Comparison of ENCODE assay signal across 14 cellular contexts in the genomic region with DNA sequence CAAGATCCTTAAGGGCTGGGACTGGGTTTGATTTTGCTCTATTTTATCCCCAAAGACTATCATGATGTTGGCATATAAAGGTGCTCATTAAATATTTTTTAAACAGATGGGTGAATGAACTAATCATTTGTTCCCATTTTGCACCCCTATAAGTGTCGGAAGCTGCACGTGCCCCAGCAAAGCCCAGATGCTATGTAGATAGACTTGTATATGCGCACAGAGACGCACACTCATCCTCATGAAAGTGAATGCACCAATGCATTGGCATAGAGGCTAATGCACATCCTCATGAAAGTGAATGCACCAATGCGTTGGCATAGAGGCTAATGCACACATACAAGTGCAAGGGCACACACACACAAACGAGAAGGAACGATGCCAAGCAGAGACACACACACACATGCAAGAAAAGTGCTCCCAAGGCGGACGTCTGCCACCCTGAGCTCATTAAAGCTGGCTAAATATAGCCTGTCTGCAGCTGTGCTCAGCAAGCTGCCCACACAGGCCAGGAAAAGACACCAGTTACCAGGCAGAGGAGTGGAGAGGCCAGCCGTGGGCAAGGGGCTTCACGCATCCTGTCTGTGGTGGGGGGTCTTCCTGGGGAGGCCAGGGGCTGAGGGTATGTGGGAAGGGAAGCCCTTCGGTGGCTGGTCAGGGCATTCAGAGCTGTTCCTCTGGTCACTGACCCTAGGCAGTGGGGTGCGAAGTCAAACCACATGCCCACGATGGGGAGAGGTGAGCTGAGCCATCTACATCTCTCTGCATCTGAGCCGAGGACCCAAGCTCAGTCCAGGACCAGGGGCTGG. TPM values are rescaled to one million over a fixed set of nuclear protein-coding genes. Genes with fewer than 3 reads are reported as not detected.
DNase-seq lines count a peak whose midpoint lies in the region; ATAC-seq, FAIRE-seq and TF ChIP-seq lines count a peak whose summit lies in the region.
"Had no signal": no experiment of that assay in that cellular context is flagged by ENCODE, and none has a peak within 500 bp of the region (broad histone marks: within the 10 kb centered on the region; RNA-seq: fewer than 3 reads in every experiment).

No MANE protein-coding gene starts in this region.

- DNase-seq in activated T-cell treated with anti-CD3 and anti-CD28 coated beads, Interleukin-2, amount 50 U/mL, for 72 hours, result no peak
- DNase-seq in activated T-cell treated with anti-CD3 and anti-CD28 coated beads for 4 hours (no peak), T-cell (peak in 1 of 34 experiments; percentile 15), GM12892 (ENCODE audit: insufficient read length) (no peak), NCI-H1092 treated with DMSO at 0.1 percent for 48 hours (lab: John Stamatoyannopoulos, UW) (no peak), body of pancreas (no peak)
- no peak for DNase-seq in stimulated activated naive B cell treated with anti-CD40 and anti-IgM and Interleukin-4, amounts not matched to agents 10 μg/mL and 1 μg/mL and 100 μg/mL, for 72 hours
- DNase-seq: foreskin melanocyte, NCI-H146, PC-3 had no signal

- ATAC-seq in activated T-cell treated with anti-CD3 and anti-CD28 coated beads, Interleukin-2, amount 50 U/mL, for 72 hours (replicated peaks in 1 of 2), result no peak
- no peak for ATAC-seq in T-cell (replicated peaks in 1 of 4)
- ATAC-seq in stimulated activated naive B cell treated with anti-CD40 and anti-IgM and Interleukin-4, amounts not matched to agents 10 μg/mL and 1 μg/mL and 100 μg/mL, for 72 hours (replicated peaks), result peak; percentile 64 to 76
- no peak for ATAC-seq in body of pancreas
- ATAC-seq: PC-3 had no signal

- no peak for TF ChIP-seq POLR2A in GM12892 (IDR thresholded peaks at IDR 0.05; ENCODE audit: low read depth, low read length)
- no peak for TF ChIP-seq POLR2A in body of pancreas (IDR thresholded peaks at IDR 0.05)

- H3K27me3 ChIP-seq in iPS-15b (ENCODE audit: control insufficient read depth, insufficient read depth, low read length) (peaks cover 5% of the 10 kb centered on the region), body of pancreas (no peaks in the 10 kb centered on the region)
- H3K27me3 ChIP-seq: right lobe of liver had no signal

- POLR2A ChIA-PET in T-cell (lab: Charles Lee), result no interaction called here

- H3K4me1 ChIP-seq in iPS-15b (ENCODE audit: control insufficient read depth, insufficient read depth, low read length) (peaks cover 10% of the 10 kb centered on the region), body of pancreas (no peaks in the 10 kb centered on the region)
- H3K4me1 ChIP-seq: right lobe of liver had no signal

- intact Hi-C loops in body of pancreas (cut with DNase I), result no loop called here

- H3K4me3 ChIP-seq in iPS-15b (ENCODE audit: low read depth, low read length) (peak overlapping the region; percentile 42), body of pancreas (no peak overlapping the region)
- H3K4me3 ChIP-seq: lung, right lobe of liver had no signal

- no peaks in the 10 kb centered on the region for H3K36me3 ChIP-seq in iPS-15b (ENCODE audit: control insufficient read depth, insufficient read depth, low read length)
- H3K36me3 ChIP-seq in body of pancreas (replicated peaks in 1 of 2; ENCODE audit: insufficient read depth in 1 of 2, low read depth in 2 of 2), result no peaks in the 10 kb centered on the region
- H3K36me3 ChIP-seq: right lobe of liver had no signal

- no peaks in the 10 kb centered on the region for H3K9me3 Mint-ChIP-seq in activated T-cell treated with anti-CD3 and anti-CD28 coated beads, Interleukin-2, amount 50 U/mL, for 72 hours
- no peaks in the 10 kb centered on the region for H3K9me3 Mint-ChIP-seq in T-cell
- no peaks in the 10 kb centered on the region for H3K9me3 Mint-ChIP-seq in stimulated activated naive B cell treated with anti-CD40 and anti-IgM and Interleukin-4, amounts not matched to agents 10 μg/mL and 1 μg/mL and 100 μg/mL, for 72 hours
- H3K9me3 Mint-ChIP-seq: activated T-helper 2 cell treated with anti-CD3 and anti-CD28 coated beads, Interferon-gamma antibody, Interleukin-2, Interleukin-4, amounts not matched to agents 10 μg/mL and 5 μg/mL and 100 μg/mL, durations not matched to agents 14 hours and 24 hours and 36 hours had no signal

- H3K4me1 Mint-ChIP-seq in activated T-cell treated with anti-CD3 and anti-CD28 coated beads, Interleukin-2, amount 50 U/mL, for 72 hours (ENCODE audit: low read depth), result peaks cover 20% of the 10 kb centered on the region
- H3K4me1 Mint-ChIP-seq in T-cell, result peaks cover 18 to 22% (median 20%) of the 10 kb centered on the region in 3 donors
- peaks cover 22 to 28% of the 10 kb centered on the region in 2 donors for H3K4me1 Mint-ChIP-seq in stimulated activated naive B cell treated with anti-CD40 and anti-IgM and Interleukin-4, amounts not matched to agents 10 μg/mL and 1 μg/mL and 100 μg/mL, for 72 hours

- peak overlapping the region; percentile 43 for H3K27ac Mint-ChIP-seq in activated T-cell treated with anti-CD3 and anti-CD28 coated beads, Interleukin-2, amount 50 U/mL, for 72 hours
- H3K27ac Mint-ChIP-seq in T-cell, result no peak overlapping the region
- peak overlapping the region; percentile 37 for H3K27ac Mint-ChIP-seq in stimulated activated naive B cell treated with anti-CD40 and anti-IgM and Interleukin-4, amounts not matched to agents 10 μg/mL and 1 μg/mL and 100 μg/mL, for 72 hours
- H3K27ac Mint-ChIP-seq: activated T-helper 2 cell treated with anti-CD3 and anti-CD28 coated beads, Interferon-gamma antibody, Interleukin-2, Interleukin-4, amounts not matched to agents 10 μg/mL and 5 μg/mL and 100 μg/mL, durations not matched to agents 14 hours and 24 hours and 36 hours had no signal

- H3K4me3 Mint-ChIP-seq in activated T-cell treated with anti-CD3 and anti-CD28 coated beads, Interleukin-2, amount 50 U/mL, for 72 hours, result peak overlapping the region; percentile 5 to 68
- peak overlapping the region in 2 of 3 donors; percentile 34 to 70 for H3K4me3 Mint-ChIP-seq in T-cell
- peak overlapping the region; percentile 30 to 60 for H3K4me3 Mint-ChIP-seq in stimulated activated naive B cell treated with anti-CD40 and anti-IgM and Interleukin-4, amounts not matched to agents 10 μg/mL and 1 μg/mL and 100 μg/mL, for 72 hours

- FAIRE-seq in GM12892 (lab: Jason Lieb, UNC), result no peak

- no peaks in the 10 kb centered on the region for H3K27me3 Mint-ChIP-seq in activated T-cell treated with anti-CD3 and anti-CD28 coated beads, Interleukin-2, amount 50 U/mL, for 72 hours (ENCODE audit: low read depth)
- H3K27me3 Mint-ChIP-seq in T-cell, result peaks cover 0 to 3% of the 10 kb centered on the region in 2 donors
- H3K27me3 Mint-ChIP-seq in stimulated activated naive B cell treated with anti-CD40 and anti-IgM and Interleukin-4, amounts not matched to agents 10 μg/mL and 1 μg/mL and 100 μg/mL, for 72 hours, result peaks cover 22 to 54% of the 10 kb centered on the region in 2 donors

- no peak overlapping the region for H3K27ac ChIP-seq in body of pancreas
- H3K27ac ChIP-seq: right lobe of liver had no signal

- H3K9me3 ChIP-seq in iPS-15b (ENCODE audit: control insufficient read depth, insufficient read depth, low read length) (no peaks in the 10 kb centered on the region), body of pancreas (no peaks in the 10 kb centered on the region)
- H3K9me3 ChIP-seq: right lobe of liver had no signal

- H3K9ac ChIP-seq in iPS-15b (ENCODE audit: low read depth, low read length), result no peak overlapping the region

- CTCF ChIA-PET in T-cell (lab: Charles Lee), result no interaction called here

- no peak for TF ChIP-seq CTCF in body of pancreas (IDR thresholded peaks at IDR 0.05)

- WGBS in body of pancreas, 2 donors, result 62 to 63% methylated on average over 14 to 15 of the region's 15 CpGs

- H3K36me3 Mint-ChIP-seq in activated T-cell treated with anti-CD3 and anti-CD28 coated beads, Interleukin-2, amount 50 U/mL, for 72 hours (ENCODE audit: insufficient read depth in 2 of 2), result no peaks in the 10 kb centered on the region
- H3K36me3 Mint-ChIP-seq in T-cell, result no peaks in the 10 kb centered on the region
- no peaks in the 10 kb centered on the region for H3K36me3 Mint-ChIP-seq in stimulated activated naive B cell treated with anti-CD40 and anti-IgM and Interleukin-4, amounts not matched to agents 10 μg/mL and 1 μg/mL and 100 μg/mL, for 72 hours

RNA-seq across cellular contexts. Expression of gene PIMREG, which starts 52.6 kb away (rescaled TPM):
- 1 to 10 TPM; 6.6 to 7.3 TPM for total RNA-seq in activated T-cell treated with anti-CD3 and anti-CD28 coated beads, Interleukin-2, amount 50 U/mL, for 72 hours
- total RNA-seq in T-cell, result under 1 TPM in 3 of 5 donors, not detected in 2; 0.23 to 0.79 (median 0.43) TPM
- polyA plus RNA-seq in GM12892 (2012; ENCODE audit: missing spikeins), result 4.5 TPM
- total RNA-seq in body of pancreas, result not detected

RNA-seq across cellular contexts. Expression of gene PITPNM3, which starts 59.5 kb away (rescaled TPM):
- under 1 TPM; 0.70 to 0.81 TPM for total RNA-seq in activated T-cell treated with anti-CD3 and anti-CD28 coated beads, Interleukin-2, amount 50 U/mL, for 72 hours
- under 1 TPM; 0.20 to 0.98 (median 0.61) TPM for total RNA-seq in T-cell
- 0.68 TPM for polyA plus RNA-seq in GM12892 (2012; ENCODE audit: missing spikeins)
- 1 to 10 TPM; 1.3 to 3.4 TPM for total RNA-seq in body of pancreas

Comparison
In these comparisons a context has a peak if more than half of its experiments do, and no peak if none do; other contexts are left out.
1. ATAC-seq: peak in stimulated activated naive B cell treated with anti-CD40 and anti-IgM and Interleukin-4, amounts not matched to agents 10 μg/mL and 1 μg/mL and 100 μg/mL, for 72 hours (2 of 2); none in activated T-cell treated with anti-CD3 and anti-CD28 coated beads, Interleukin-2, amount 50 U/mL, for 72 hours (0 of 2), T-cell (0 of 4) and body of pancreas (single experiment).
2. H3K27ac Mint-ChIP-seq: peak in activated T-cell treated with anti-CD3 and anti-CD28 coated beads, Interleukin-2, amount 50 U/mL, for 72 hours (single experiment) and stimulated activated naive B cell treated with anti-CD40 and anti-IgM and Interleukin-4, amounts not matched to agents 10 μg/mL and 1 μg/mL and 100 μg/mL, for 72 hours (single experiment); none in T-cell (0 of 2).
3. RNA of gene PIMREG, which starts 52.6 kb away (total RNA-seq): 6.6 to 7.3 TPM in activated T-cell treated with anti-CD3 and anti-CD28 coated beads, Interleukin-2, amount 50 U/mL, for 72 hours; 0.23 to 0.79 TPM in T-cell and not detected in body of pancreas; every median in the first group is over 4 times any median in the second.
4. Peak in every context shown above with its lines, with median percentiles within 50 percentile points of each other: H3K4me3 Mint-ChIP-seq.